Comparison of ENCODE assay signal across 8 cellular contexts in the genomic region with DNA sequence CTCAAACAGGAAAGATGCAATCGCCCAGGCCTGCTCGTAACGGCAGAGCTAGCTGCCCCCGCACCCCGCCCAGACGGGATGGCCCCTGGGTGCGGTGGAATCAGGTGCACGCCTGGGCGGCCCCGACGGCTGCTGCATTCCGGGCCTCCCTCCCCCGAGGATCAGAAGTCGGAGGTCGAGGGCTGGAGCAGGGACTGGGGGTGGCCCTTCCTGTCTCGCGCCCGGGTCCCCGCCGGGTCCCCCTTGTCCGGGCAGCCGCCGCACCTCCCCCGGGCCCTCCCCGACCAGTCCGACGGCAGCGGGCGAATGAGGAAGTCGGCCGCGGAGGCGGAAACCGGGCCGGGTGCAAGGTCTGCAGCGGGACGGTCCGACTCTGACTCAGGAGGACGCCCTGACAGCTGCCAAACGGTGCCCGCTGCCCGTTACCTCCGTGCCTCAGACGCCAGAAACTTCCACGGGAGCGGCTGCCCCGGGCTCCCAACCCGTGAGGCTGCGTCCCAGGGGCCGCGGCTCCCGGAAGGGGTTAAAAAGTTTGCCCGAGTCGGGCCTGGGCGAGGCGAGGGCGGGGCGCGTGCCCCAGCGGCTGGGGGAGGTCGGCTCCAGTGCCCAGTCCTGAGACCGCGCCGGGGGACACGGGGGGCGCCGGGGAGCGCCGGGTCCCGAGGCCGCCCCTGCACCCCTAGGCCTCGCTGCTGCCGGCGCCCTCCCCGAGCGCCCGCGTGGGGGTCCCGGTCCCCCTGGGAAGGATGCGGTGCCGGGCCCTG.
DNase-seq lines count a peak whose midpoint lies in the region; TF ChIP-seq lines count a peak whose summit lies in the region.

No MANE protein-coding gene starts in this region.

- H3K9ac ChIP-seq in NT2/D1 (ENCODE audit: insufficient read length, low read depth): peak overlapping the region; percentile 92
- peak overlapping the region; percentile 83; the same call in 1 of the 2 replicates for H3K9ac ChIP-seq in iPS-20b (ENCODE audit: low read depth, low read length)

- peaks cover 5 to 10% of the 10 kb centered on the region in 2 experiments; a peak in 2 of 3 replicates for H3K36me3 ChIP-seq in HEK293 (ENCODE audit: control insufficient read depth in 2 of 2, insufficient read depth in 1 of 2, low read length in 2 of 2)
- peaks cover 38% of the 10 kb centered on the region for H3K36me3 ChIP-seq in NT2/D1 (ENCODE audit: insufficient read depth, insufficient read length, low read length)
- peaks cover 7% of the 10 kb centered on the region for H3K36me3 ChIP-seq in iPS-20b (ENCODE audit: insufficient read depth, low read depth, low read length)

- H3K27me3 ChIP-seq in NT2/D1 (ENCODE audit: insufficient read depth, insufficient read length) (no peaks in the 10 kb centered on the region), iPS-20b (ENCODE audit: insufficient read depth, low read length) (no peaks in the 10 kb centered on the region)

- TF ChIP-seq CTCF in HEK293 (tag by site-specific recombination; IDR thresholded peaks at IDR 0.05): no peak
- TF ChIP-seq CTCF in astrocyte of the cerebellum (IDR thresholded peaks at IDR 0.05; ENCODE audit: low read depth, low read length, missing control alignments): no peak

- CTCF ChIA-PET in HEK293 (lab: Yijun Ruan, JAX): interaction anchor here (0.6 to 1.1 kb wide), 5 partner anchors 18 to 79 kb away, joined by 3 to 4 read pairs (median 3); no protein-coding TSS in a partner anchor

- H3K9me3 ChIP-seq in HEK293 (ENCODE audit: control insufficient read depth, insufficient read depth, low read depth, low read length) (no peaks in the 10 kb centered on the region), NT2/D1 (ENCODE audit: insufficient read depth, low read length) (no peaks in the 10 kb centered on the region), iPS-20b (ENCODE audit: insufficient read depth, low read depth, low read length) (no peaks in the 10 kb centered on the region)

- DNase-seq in NT2/D1 (ENCODE audit: low read depth, low spot score) (no peak), astrocyte of the cerebellum (ENCODE audit: low read depth) (no peak), NCI-H345 treated with DMSO at 0.1 percent for 48 hours (lab: John Stamatoyannopoulos, UW; ENCODE audit: unreplicated experiment) (no peak), HK-2 (ENCODE audit: unreplicated experiment) (no peak)

- H3K4me1 ChIP-seq in HEK293 (ENCODE audit: control insufficient read depth, insufficient read depth, low read length): peaks cover 12% of the 10 kb centered on the region; the same call in 1 of the 2 replicates
- peaks cover 5% of the 10 kb centered on the region for H3K4me1 ChIP-seq in NT2/D1 (ENCODE audit: insufficient read depth, insufficient read length)
- peaks cover 6% of the 10 kb centered on the region; the same call in 1 of the 2 replicates for H3K4me1 ChIP-seq in iPS-20b (ENCODE audit: insufficient read depth, low read length)

- H3K27ac ChIP-seq in HEK293 (ENCODE audit: extremely low read depth, low read depth, low read length): peak overlapping the region; percentile 95
- H3K27ac ChIP-seq in iPS-20b (ENCODE audit: low read length): no peak overlapping the region
- H3K27ac ChIP-seq in skin epidermis: peak overlapping the region; percentile 92 to 99 (median 97)

- in situ Hi-C loops in astrocyte of the cerebellum (cut with HindIII; ENCODE audit: low sequenced_read_pairs): no loop called here

- POLR2A ChIA-PET in HEK293 (lab: Yijun Ruan, JAX): interaction anchor here (0.7 to 3.3 kb wide), 37 partner anchors 10 to 95 kb away, joined by 3 to 45 read pairs (median 8); partner anchors contain the start of gene TXN2

- H3K4me3 ChIP-seq in HEK293 (ENCODE audit: low read depth, low read length) (peak overlapping the region; percentile 94), NT2/D1 (ENCODE audit: insufficient read length, low read depth) (peak overlapping the region; percentile 84), astrocyte of the cerebellum (ENCODE audit: low read depth, low read length) (peak overlapping the region; percentile 96), iPS-20b (ENCODE audit: low read length) (peak overlapping the region; percentile 70), skin epidermis (peak overlapping the region; percentile 78 to 95 (median 87))

- TF ChIP-seq POLR2A in GM10847 (IDR thresholded peaks at IDR 0.05; ENCODE audit: extremely low read depth, insufficient read length): peak; percentile 48

TF ChIP-seq in HEK293, 187 proteins besides CTCF, POLR2A, EP300 and RAD21 (continues in another document):
- TF ChIP-seq, protein P1, sequence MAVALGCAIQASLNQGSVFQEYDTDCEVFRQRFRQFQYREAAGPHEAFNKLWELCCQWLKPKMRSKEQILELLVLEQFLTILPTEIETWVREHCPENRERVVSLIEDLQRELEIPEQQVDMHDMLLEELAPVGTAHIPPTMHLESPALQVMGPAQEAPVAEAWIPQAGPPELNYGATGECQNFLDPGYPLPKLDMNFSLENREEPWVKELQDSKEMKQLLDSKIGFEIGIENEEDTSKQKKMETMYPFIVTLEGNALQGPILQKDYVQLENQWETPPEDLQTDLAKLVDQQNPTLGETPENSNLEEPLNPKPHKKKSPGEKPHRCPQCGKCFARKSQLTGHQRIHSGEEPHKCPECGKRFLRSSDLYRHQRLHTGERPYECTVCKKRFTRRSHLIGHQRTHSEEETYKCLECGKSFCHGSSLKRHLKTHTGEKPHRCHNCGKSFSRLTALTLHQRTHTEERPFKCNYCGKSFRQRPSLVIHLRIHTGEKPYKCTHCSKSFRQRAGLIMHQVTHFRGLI (tag by site-specific recombination; IDR thresholded peaks at IDR 0.05): no peak
- TF ChIP-seq PRDM2 (tag by site-specific recombination; IDR thresholded peaks at IDR 0.05; ENCODE audit: borderline replicate concordance) (no peak), TRIM28 (IDR thresholded peaks at IDR 0.05; ENCODE audit: borderline replicate concordance, low read length) (no peak), ZNF148 (tag by site-specific recombination; IDR thresholded peaks at IDR 0.05; ENCODE audit: borderline replicate concordance) (no peak), REPIN1 (tag by site-specific recombination; IDR thresholded peaks at IDR 0.05; ENCODE audit: low read depth) (no peak), ZNF146 (tag by site-specific recombination; IDR thresholded peaks at IDR 0.05) (0 out of 2 replicates have a peak, but pooled peaks have one; percentile 9)
